Comparison of ENCODE assay signal across 22 cellular contexts in the genomic region with DNA sequence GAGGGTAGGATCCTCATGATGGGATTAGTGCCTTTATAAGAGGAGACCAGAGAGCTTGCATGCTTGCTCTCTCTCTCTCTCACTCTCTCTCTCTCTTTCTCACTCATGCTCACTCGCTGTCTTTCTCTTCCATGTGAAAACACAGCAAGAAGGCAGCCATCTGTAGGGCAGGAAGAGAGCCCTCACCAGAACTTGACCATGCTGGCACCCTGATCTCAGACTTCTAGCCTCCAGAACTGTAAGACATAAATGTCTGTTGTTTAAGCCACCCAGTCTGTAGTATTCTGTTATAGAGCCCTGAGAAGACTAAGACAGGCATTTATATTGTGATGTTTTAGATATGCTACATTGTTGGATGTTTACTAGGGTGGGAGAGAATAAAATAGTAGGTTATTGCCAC.
"Had no signal": no experiment of that assay in that cellular context is flagged by ENCODE, and none has a peak within 500 bp of the region (broad histone marks: within the 10 kb centered on the region; RNA-seq: fewer than 3 reads in every experiment).

No MANE protein-coding gene starts in this region.

- DNase-seq: dermis blood vessel endothelial cell; dorsolateral prefrontal cortex; effector CD4-positive, alpha-beta T cell; effector memory CD4-positive, alpha-beta T cell; foreskin keratinocyte; heart left ventricle; hypothalamus; immature natural killer cell; islet precursor cell; left cardiac atrium; left lung; left ventricle myocardium superior; lower lobe of right lung; mucosa of descending colon had no signal

- H2AFZ ChIP-seq: hepatocyte had no signal

- H3K27ac ChIP-seq: coronary artery, dorsolateral prefrontal cortex, esophagus muscularis mucosa, foreskin keratinocyte, gastroesophageal sphincter, heart left ventricle, hepatocyte, left lung, lower lobe of right lung had no signal

- H3K4me2 ChIP-seq: hepatocyte had no signal

- H3K27ac Mint-ChIP-seq: immature natural killer cell, mesothelial cell of epicardium had no signal

- H3K9me3 ChIP-seq: esophagus muscularis mucosa, gastroesophageal sphincter, heart left ventricle, left lung, lower lobe of right lung, mucosa of descending colon had no signal

- FAIRE-seq: colon, endothelial cell of umbilical vein, frontal cortex had no signal

- H3K4me1 Mint-ChIP-seq: immature natural killer cell had no signal

- H3K36me3 ChIP-seq: esophagus muscularis mucosa, gastroesophageal sphincter, heart left ventricle, left lung, lower lobe of right lung had no signal

- H3K4me3 ChIP-seq: coronary artery, dorsolateral prefrontal cortex, esophagus muscularis mucosa, gastroesophageal sphincter, heart left ventricle, hepatocyte, left lung, lower lobe of right lung, mucosa of descending colon had no signal

- H3K27me3 ChIP-seq: esophagus muscularis mucosa, gastroesophageal sphincter, heart left ventricle, hepatocyte had no signal

- ATAC-seq: foreskin keratinocyte, gastroesophageal sphincter, heart left ventricle, left cardiac atrium, left lung, left ventricle myocardium superior, lower lobe of right lung, mucosa of descending colon had no signal

- H3K4me1 ChIP-seq: esophagus muscularis mucosa, foreskin keratinocyte, gastroesophageal sphincter, heart left ventricle, left lung, lower lobe of right lung had no signal

- H3K79me2 ChIP-seq: hepatocyte had no signal

- H3K4me3 Mint-ChIP-seq: immature natural killer cell, mesothelial cell of epicardium had no signal

- H3K36me3 Mint-ChIP-seq: mesothelial cell of epicardium had no signal
